In genomic region chr11:8838248-8838647, GRCh38 we compare ENCODE assay signal across 12 cellular contexts.
A peak's percentile ranks its signal among the peaks of the same experiment; 100 is the strongest.
DNase-seq lines count a peak whose midpoint lies in the region; TF ChIP-seq lines count a peak whose summit lies in the region.
"Had no signal": no experiment of that assay in that cellular context is flagged by ENCODE, and none has a peak within 500 bp of the region (broad histone marks: within the 10 kb centered on the region; RNA-seq: fewer than 3 reads in every experiment).

No MANE protein-coding gene starts in this region.

- no peak overlapping the region for H2BK12ac ChIP-seq in mesenchymal stem cell (ENCODE audit: low read length in 2 of 2)

- H3K4me3 ChIP-seq in mesenchymal stem cell (ENCODE audit: insufficient read depth in 1 of 2, low read depth in 1 of 2, low read length in 2 of 2) (no peak overlapping the region), uterus (no peak overlapping the region), colonic mucosa (no peak overlapping the region), lower leg skin (ENCODE audit: low read depth, poor library complexity, severe bottlenecking) (no peak overlapping the region)

- H3K23ac ChIP-seq in mesenchymal stem cell (ENCODE audit: low read length in 2 of 2): no peak overlapping the region

- H3K9me3 ChIP-seq in mesenchymal stem cell (ENCODE audit: control insufficient read depth, low read length) (no peaks in the 10 kb centered on the region), uterus (no peaks in the 10 kb centered on the region), colonic mucosa (no peaks in the 10 kb centered on the region)

- peaks cover 13% of the 10 kb centered on the region for H3K79me1 ChIP-seq in mesenchymal stem cell (replicated peaks; ENCODE audit: low read length, poor library complexity, severe bottlenecking)

- intact Hi-C loops in uterus (cut with DNase I; ENCODE audit: low total_unique reads) (no loop called here), colonic mucosa (cut with DNase I) (no loop called here), lower leg skin (cut with DNase I; ENCODE audit: low total_unique reads) (no loop called here)

- H3K18ac ChIP-seq in mesenchymal stem cell (ENCODE audit: low read depth in 1 of 2, low read length in 2 of 2): peak overlapping the region in 1 of 2 experiments; percentile 25

- no peak overlapping the region for H4K91ac ChIP-seq in mesenchymal stem cell (ENCODE audit: low read length)

- H3K14ac ChIP-seq in mesenchymal stem cell (ENCODE audit: low read length in 2 of 2): no peak overlapping the region

- WGBS in mesenchymal stem cell: 33% methylated on average over 7 of the region's 7 CpGs
- 47 to 58% methylated on average over 7 of the region's 7 CpGs for WGBS in lower leg skin, 2 donors

- TF ChIP-seq POLR2A in uterus (IDR thresholded peaks at IDR 0.05): no peak
- TF ChIP-seq POLR2A in lower leg skin (IDR thresholded peaks at IDR 0.05): no peak

- no peak overlapping the region for H4K8ac ChIP-seq in mesenchymal stem cell (ENCODE audit: low read length)

- H3K36me3 ChIP-seq in mesenchymal stem cell (ENCODE audit: control insufficient read depth in 1 of 2, insufficient read depth in 2 of 2, low read depth in 1 of 2, low read length in 2 of 2) (no peaks in the 10 kb centered on the region), uterus (no peaks in the 10 kb centered on the region), colonic mucosa (no peaks in the 10 kb centered on the region)

- H3K4me2 ChIP-seq in mesenchymal stem cell (ENCODE audit: low read length, poor library complexity, severe bottlenecking): no peak overlapping the region

- H3K4me1 ChIP-seq in mesenchymal stem cell (ENCODE audit: control insufficient read depth, insufficient read depth, low read depth, low read length) (peaks cover 16% of the 10 kb centered on the region), uterus (peaks cover 0 to 4% of the 10 kb centered on the region in 2 donors), colonic mucosa (peaks cover 6% of the 10 kb centered on the region)

- no peak overlapping the region for H2BK15ac ChIP-seq in mesenchymal stem cell (ENCODE audit: low read depth, poor library complexity, severe bottlenecking)

- no peak overlapping the region for H3K4ac ChIP-seq in mesenchymal stem cell (ENCODE audit: low read depth in 1 of 2, low read length in 2 of 2)

- DNase-seq in SIG-M5 treated with dmso at 0.1 percent for 504 hours (lab: John Stamatoyannopoulos, UW; ENCODE audit: unreplicated experiment) (peak; percentile 24), SIG-M5 (lab: John Stamatoyannopoulos, UW) (no peak), dedifferentiated amniotic fluid mesenchymal stem cell (ENCODE audit: extremely low spot score) (peak; percentile 47), mesenchymal stem cell (peak; percentile 95), uterus (no peak), colonic mucosa (no peak), lower leg skin (ENCODE audit: low spot score in 2 of 2) (no peak), hypothalamus (lab: John Stamatoyannopoulos, UW) (no peak)
- DNase-seq: activated CD8-positive, alpha-beta T cell treated with anti-CD3 and anti-CD28 coated beads for 36 hours; NCI-H1694 had no signal

- H3K9ac ChIP-seq in mesenchymal stem cell (ENCODE audit: low read length) (peak overlapping the region; percentile 16), colonic mucosa (ENCODE audit: low read depth in 2 of 2, low read length in 2 of 2) (no peak overlapping the region)

- H2AK5ac ChIP-seq in mesenchymal stem cell (ENCODE audit: low read length, severe bottlenecking): no peak overlapping the region

- H3K27me3 ChIP-seq in mesenchymal stem cell (ENCODE audit: control insufficient read depth in 1 of 2, insufficient read depth in 1 of 2, low read length in 2 of 2): no peaks in the 10 kb centered on the region
- H3K27me3 ChIP-seq in uterus: no peaks in the 10 kb centered on the region
- H3K27me3 ChIP-seq in colonic mucosa: no peaks in the 10 kb centered on the region

- H3K27ac ChIP-seq in mesenchymal stem cell (ENCODE audit: low read length, poor library complexity, severe bottlenecking) (no peak overlapping the region), uterus (peak overlapping the region; percentile 59 to 72), colonic mucosa (no peak overlapping the region)
- H3K27ac ChIP-seq: 22Rv1, RWPE1 had no signal

- no peak overlapping the region for H2AFZ ChIP-seq in mesenchymal stem cell (ENCODE audit: low read depth, low read length)

- TF ChIP-seq CTCF in uterus (IDR thresholded peaks at IDR 0.05) (no peak), colonic mucosa (IDR thresholded peaks at IDR 0.05) (no peak), lower leg skin (IDR thresholded peaks at IDR 0.05) (no peak)

- H2BK5ac ChIP-seq in mesenchymal stem cell (ENCODE audit: low read depth, low read length, poor library complexity, severe bottlenecking): no peak overlapping the region

- H2BK120ac ChIP-seq in mesenchymal stem cell (ENCODE audit: low read depth, low read length): no peak overlapping the region

Comparison
In these comparisons a context has a peak if more than half of its experiments do, and no peak if none do; other contexts are left out.
1. DNase-seq: peak in SIG-M5 treated with dmso at 0.1 percent for 504 hours (single experiment), dedifferentiated amniotic fluid mesenchymal stem cell (single experiment) and mesenchymal stem cell (single experiment); none in SIG-M5 (single experiment), uterus (0 of 2), colonic mucosa (single experiment), lower leg skin (0 of 2) and hypothalamus (0 of 51).
2. H3K27ac ChIP-seq: peak in uterus (2 of 2); none in mesenchymal stem cell (single experiment) and colonic mucosa (single experiment).